Comparison of ENCODE assay signal across 8 cellular contexts in genomic region chr1:146032613-146033219, GRCh38. TPM values are rescaled to one million over a fixed set of nuclear protein-coding genes. Genes with fewer than 3 reads are reported as not detected.
DNase-seq lines count a peak whose midpoint lies in the region; ATAC-seq and TF ChIP-seq lines count a peak whose summit lies in the region.

No MANE protein-coding gene starts in this region.

- H3K36me3 Mint-ChIP-seq in T-cell: no peaks in the 10 kb centered on the region

- H3K36me3 ChIP-seq in smooth muscle cell (ENCODE audit: low read depth): no peaks in the 10 kb centered on the region

- no peak overlapping the region for H3K9ac ChIP-seq in smooth muscle cell (ENCODE audit: low read depth)

- H4K20me1 ChIP-seq in smooth muscle cell (ENCODE audit: low read depth): no peaks in the 10 kb centered on the region

- no peaks in the 10 kb centered on the region for H3K9me3 Mint-ChIP-seq in T-cell

- H3K4me3 ChIP-seq in smooth muscle cell: no peak overlapping the region

- no peaks in the 10 kb centered on the region for H3K27me3 ChIP-seq in smooth muscle cell (ENCODE audit: low read depth)

- H3K4me2 ChIP-seq in smooth muscle cell: no peak overlapping the region

- in situ Hi-C loops in KBM-7 (cut with MboI; ENCODE audit: low pct_unique_long_range_greater_than_20kb, low sequenced_read_pairs): no loop called here

- POLR2A ChIA-PET in T-cell (lab: Charles Lee): interaction anchor here in 1 of 2 donors (0.6 kb wide), 1 partner anchor 68 kb away, joined by 3 read pairs; the partner anchor contains the start of genes ANKRD34A and POLR3GL

- peaks cover 0 to 12% of the 10 kb centered on the region in 2 donors for H3K27me3 Mint-ChIP-seq in T-cell

- CTCF ChIA-PET in T-cell (lab: Charles Lee): interaction anchor here (0.7 to 2.3 kb wide), 7 partner anchors 11 to 105 kb away, joined by 3 to 11 read pairs (median 5); partner anchors contain the start of genes HJV (in 1 of the 2) and RBM8A (in 1 of the 2)

- TF ChIP-seq CTCF in smooth muscle cell (IDR thresholded peaks at IDR 0.05; ENCODE audit: borderline replicate concordance, insufficient read depth, poor library complexity, severe bottlenecking): peak; percentile 45

- 60% methylated on average over 6 of the region's 6 CpGs for WGBS in smooth muscle cell (ENCODE audit: low lambda C conversion rate)

- DNase-seq in DMS53 treated with DMSO at 0.1 percent for 48 hours (lab: John Stamatoyannopoulos, UW; ENCODE audit: unreplicated experiment) (peak; percentile 76), KBM-7 (peak; percentile 79), RPMI7951 (ENCODE audit: low read depth) (peak; percentile 66), fibroblast of peridontal ligament (ENCODE audit: extremely low read depth) (peak; percentile 72), smooth muscle cell (lab: John Stamatoyannopoulos, UW; ENCODE audit: unreplicated experiment) (no peak), T-cell (no peak), cortex of kidney (lab: John Stamatoyannopoulos, UW) (no peak), activated T-cell treated with anti-CD3 and anti-CD28 coated beads for 4 hours (no peak)

- H3K4me3 Mint-ChIP-seq in T-cell: no peak overlapping the region

- no peak overlapping the region for H2AFZ ChIP-seq in smooth muscle cell (ENCODE audit: low read depth)

- peaks cover 13% of the 10 kb centered on the region for H3F3A ChIP-seq in smooth muscle cell (ENCODE audit: low read depth)

- H3K79me2 ChIP-seq in smooth muscle cell (ENCODE audit: low read depth): no peaks in the 10 kb centered on the region

- H3K27ac ChIP-seq in smooth muscle cell (ENCODE audit: low read depth): no peak overlapping the region

- H3K4me1 ChIP-seq in smooth muscle cell (ENCODE audit: low read depth): no peaks in the 10 kb centered on the region

- no peak for ATAC-seq in T-cell (replicated peaks in 1 of 4)

- no peaks in the 10 kb centered on the region for H3K9me3 ChIP-seq in smooth muscle cell (replicated peaks; ENCODE audit: low read depth)

- peaks cover 24 to 27% (median 26%) of the 10 kb centered on the region in 3 donors for H3K4me1 Mint-ChIP-seq in T-cell

- H3K27ac Mint-ChIP-seq in T-cell: peak overlapping the region in 1 of 2 donors; percentile 20

RNA-seq across cellular contexts. Expression of gene HJV, which starts 11.2 kb away (rescaled TPM):
- total RNA-seq in RPMI7951 (2014; rRNA removed; shearing (Covaris generic)): 0.12 TPM in 1 of 2 replicates, not detected in the other
- total RNA-seq in smooth muscle cell (not detected in 2 replicates), T-cell (not detected)
- polyA plus RNA-seq in smooth muscle cell: not detected in 2 replicates

RNA-seq across cellular contexts. Expression of gene TXNIP, which starts 36.3 kb away (rescaled TPM):
- total RNA-seq in RPMI7951 (2014; rRNA removed; shearing (Covaris generic)): 18.0 and 21.3 TPM in 2 replicates
- total RNA-seq in smooth muscle cell: 365 and 384 TPM in 2 replicates
- 197 and 206 TPM in 2 replicates for polyA plus RNA-seq in smooth muscle cell
- total RNA-seq in T-cell: 1,000 to 10,000 TPM in 1 of 5 donors, 100 to 1,000 TPM in 4; 721 to 2,117 (median 773) TPM

Comparison
In these comparisons a context has a peak if more than half of its experiments do, and no peak if none do; other contexts are left out.
1. DNase-seq: peak in DMS53 treated with DMSO at 0.1 percent for 48 hours (single experiment), KBM-7 (single experiment), RPMI7951 (single experiment) and fibroblast of peridontal ligament (single experiment); none in smooth muscle cell (single experiment), T-cell (0 of 34), cortex of kidney (single experiment) and activated T-cell treated with anti-CD3 and anti-CD28 coated beads for 4 hours (single experiment).
2. RNA of gene TXNIP, which starts 36.3 kb away (total RNA-seq): 721 to 2,117 TPM in T-cell and 365 to 384 TPM in smooth muscle cell; 18.0 to 21.3 TPM in RPMI7951; every median in the first group is over 10 times any median in the second.